2 cellular contexts compared by ENCODE assay signal in the genomic region with DNA sequence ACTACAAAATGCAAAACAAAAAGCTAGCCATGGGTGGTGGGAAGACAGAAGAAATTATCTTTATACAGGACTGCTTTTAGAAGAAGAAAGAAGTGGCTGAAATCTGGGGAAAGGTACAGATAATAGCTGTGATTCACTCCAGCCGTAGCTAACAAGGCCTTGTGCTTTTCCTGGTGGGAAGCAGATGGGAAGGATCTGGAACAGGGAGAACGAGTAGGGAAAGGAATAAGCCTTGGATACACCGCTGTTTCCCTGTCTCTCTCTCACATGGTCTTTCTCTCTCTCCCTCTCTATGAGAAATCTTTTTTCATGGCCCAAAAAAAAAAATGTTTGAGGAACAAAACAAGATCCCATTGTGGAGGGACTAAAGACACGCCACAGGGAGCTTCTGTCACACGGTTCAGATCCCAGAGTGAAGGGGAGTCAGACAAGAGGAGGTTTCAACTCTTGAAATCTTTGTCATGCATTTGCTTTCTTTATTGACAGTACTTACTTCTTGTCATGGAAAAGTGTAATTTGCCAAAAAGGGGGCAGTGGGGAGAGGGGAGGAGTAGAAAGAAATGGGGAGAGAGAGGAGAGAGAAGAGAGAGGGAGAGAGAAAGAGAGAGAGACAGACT.
TF ChIP-seq lines count a peak whose summit lies in the region.

No MANE protein-coding gene starts in this region.

TF ChIP-seq in GM23338, 12 proteins besides CTCF, POLR2A, EP300 and RAD21 (continued from another document):
- TF ChIP-seq, protein P1, sequence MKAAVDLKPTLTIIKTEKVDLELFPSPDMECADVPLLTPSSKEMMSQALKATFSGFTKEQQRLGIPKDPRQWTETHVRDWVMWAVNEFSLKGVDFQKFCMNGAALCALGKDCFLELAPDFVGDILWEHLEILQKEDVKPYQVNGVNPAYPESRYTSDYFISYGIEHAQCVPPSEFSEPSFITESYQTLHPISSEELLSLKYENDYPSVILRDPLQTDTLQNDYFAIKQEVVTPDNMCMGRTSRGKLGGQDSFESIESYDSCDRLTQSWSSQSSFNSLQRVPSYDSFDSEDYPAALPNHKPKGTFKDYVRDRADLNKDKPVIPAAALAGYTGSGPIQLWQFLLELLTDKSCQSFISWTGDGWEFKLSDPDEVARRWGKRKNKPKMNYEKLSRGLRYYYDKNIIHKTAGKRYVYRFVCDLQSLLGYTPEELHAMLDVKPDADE (IDR thresholded peaks at IDR 0.05) = no peak

TF ChIP-seq in neural cell, 6 proteins besides CTCF, POLR2A, EP300 and RAD21 (continued from another document):
- TF ChIP-seq, protein P2, sequence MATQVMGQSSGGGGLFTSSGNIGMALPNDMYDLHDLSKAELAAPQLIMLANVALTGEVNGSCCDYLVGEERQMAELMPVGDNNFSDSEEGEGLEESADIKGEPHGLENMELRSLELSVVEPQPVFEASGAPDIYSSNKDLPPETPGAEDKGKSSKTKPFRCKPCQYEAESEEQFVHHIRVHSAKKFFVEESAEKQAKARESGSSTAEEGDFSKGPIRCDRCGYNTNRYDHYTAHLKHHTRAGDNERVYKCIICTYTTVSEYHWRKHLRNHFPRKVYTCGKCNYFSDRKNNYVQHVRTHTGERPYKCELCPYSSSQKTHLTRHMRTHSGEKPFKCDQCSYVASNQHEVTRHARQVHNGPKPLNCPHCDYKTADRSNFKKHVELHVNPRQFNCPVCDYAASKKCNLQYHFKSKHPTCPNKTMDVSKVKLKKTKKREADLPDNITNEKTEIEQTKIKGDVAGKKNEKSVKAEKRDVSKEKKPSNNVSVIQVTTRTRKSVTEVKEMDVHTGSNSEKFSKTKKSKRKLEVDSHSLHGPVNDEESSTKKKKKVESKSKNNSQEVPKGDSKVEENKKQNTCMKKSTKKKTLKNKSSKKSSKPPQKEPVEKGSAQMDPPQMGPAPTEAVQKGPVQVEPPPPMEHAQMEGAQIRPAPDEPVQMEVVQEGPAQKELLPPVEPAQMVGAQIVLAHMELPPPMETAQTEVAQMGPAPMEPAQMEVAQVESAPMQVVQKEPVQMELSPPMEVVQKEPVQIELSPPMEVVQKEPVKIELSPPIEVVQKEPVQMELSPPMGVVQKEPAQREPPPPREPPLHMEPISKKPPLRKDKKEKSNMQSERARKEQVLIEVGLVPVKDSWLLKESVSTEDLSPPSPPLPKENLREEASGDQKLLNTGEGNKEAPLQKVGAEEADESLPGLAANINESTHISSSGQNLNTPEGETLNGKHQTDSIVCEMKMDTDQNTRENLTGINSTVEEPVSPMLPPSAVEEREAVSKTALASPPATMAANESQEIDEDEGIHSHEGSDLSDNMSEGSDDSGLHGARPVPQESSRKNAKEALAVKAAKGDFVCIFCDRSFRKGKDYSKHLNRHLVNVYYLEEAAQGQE (IDR thresholded peaks at IDR 0.05; ENCODE audit: borderline replicate concordance) = peak; percentile 93
